Comparison of ENCODE assay signal across 19 cellular contexts in genomic region chr5:140018517-140018916, GRCh38.
"Had no signal": no experiment of that assay in that cellular context is flagged by ENCODE, and none has a peak within 500 bp of the region (broad histone marks: within the 10 kb centered on the region; RNA-seq: fewer than 3 reads in every experiment).

No MANE protein-coding gene starts in this region.

- H3K27ac ChIP-seq: cardiac muscle cell, hepatocyte, parathyroid adenoma, prostate gland, tibial artery, upper lobe of left lung had no signal

- H3K36me3 ChIP-seq: cardiac muscle cell, prostate gland, tibial artery, upper lobe of left lung had no signal

- H3K27me3 ChIP-seq: cardiac muscle cell, dorsolateral prefrontal cortex, tibial artery, upper lobe of left lung had no signal

- ATAC-seq: left colon; naive thymus-derived CD4-positive, alpha-beta T cell; stimulated activated naive CD8-positive, alpha-beta T cell treated with anti-CD3 and anti-CD28 coated beads, Interleukin-15, Interleukin-2, amounts not matched to agents 100 U/mL and 50 U/mL, for 24 hours had no signal

- H3K4me3 ChIP-seq: cardiac muscle cell, dorsolateral prefrontal cortex, hepatocyte, prostate gland, smooth muscle cell, tibial artery, upper lobe of left lung had no signal

- H3K4me1 ChIP-seq: prostate gland, upper lobe of left lung had no signal

- H3K9ac ChIP-seq: parathyroid adenoma had no signal

- H3K9me3 ChIP-seq: prostate gland, tibial artery, upper lobe of left lung had no signal

- DNase-seq: cortex of kidney; effector CD8-positive, alpha-beta T cell; glutamatergic neuron; kidney; left colon; mammary epithelial cell; naive thymus-derived CD4-positive, alpha-beta T cell; nephron progenitor cell; retina; stimulated activated CD4-positive, alpha-beta T cell treated with anti-CD3 and anti-CD28 coated beads, Interleukin-2, amount 100 ng/mL, for 48 hours; stimulated activated naive CD8-positive, alpha-beta T cell treated with anti-CD3 and anti-CD28 coated beads, Interleukin-15, Interleukin-2, amounts not matched to agents 100 U/mL and 50 U/mL, for 24 hours; tibial artery; upper lobe of left lung had no signal
